ENCODE assay signal across 11 cellular contexts in genomic region chr9:91799113-91799735, GRCh38.
A peak's percentile ranks its signal among the peaks of the same experiment; 100 is the strongest.
DNase-seq lines count a peak whose midpoint lies in the region; ATAC-seq and TF ChIP-seq lines count a peak whose summit lies in the region.
"Had no signal": no experiment of that assay in that cellular context is flagged by ENCODE, and none has a peak within 500 bp of the region (broad histone marks: within the 10 kb centered on the region; RNA-seq: fewer than 3 reads in every experiment).

No MANE protein-coding gene starts in this region.

- no TSS peak for BruUV-seq in Panc1 (replicated peaks; lab: Mats Ljungman, UMichigan)

- no peak for TF ChIP-seq POLR2A in esophagus squamous epithelium (IDR thresholded peaks at IDR 0.05)

- H3K9me3 ChIP-seq in Panc1 (ENCODE audit: control insufficient read depth, insufficient read depth, low read depth, low read length) (no peaks in the 10 kb centered on the region), esophagus squamous epithelium (no peaks in the 10 kb centered on the region)
- H3K9me3 ChIP-seq: adrenal gland had no signal

- H3K4me3 Mint-ChIP-seq in stimulated activated naive B cell treated with anti-CD40 and anti-IgM and Interleukin-4, amounts not matched to agents 10 μg/mL and 1 μg/mL and 100 μg/mL, for 72 hours, result peak overlapping the region in 1 of 2 donors; percentile 33

- TF ChIP-seq CTCF in Panc1 (IDR thresholded peaks at IDR 0.05) (no peak), esophagus squamous epithelium (IDR thresholded peaks at IDR 0.05) (no peak)

- H3K27ac ChIP-seq in Panc1 (ENCODE audit: low read length) (no peak overlapping the region), esophagus squamous epithelium (peak overlapping the region; percentile 11 to 80 (median 66))
- H3K27ac ChIP-seq: adrenal gland had no signal

- H3K36me3 ChIP-seq in Panc1 (ENCODE audit: control insufficient read depth, insufficient read depth, low read length) (no peaks in the 10 kb centered on the region), esophagus squamous epithelium (no peaks in the 10 kb centered on the region)
- H3K36me3 ChIP-seq: adrenal gland had no signal

- H3K4me1 ChIP-seq in Panc1 (ENCODE audit: control insufficient read depth, insufficient read depth, low read length), result no peaks in the 10 kb centered on the region
- peaks cover 6 to 57% (median 10%) of the 10 kb centered on the region in 3 donors for H3K4me1 ChIP-seq in esophagus squamous epithelium

- DNase-seq in activated effector memory CD4-positive, alpha-beta T cell treated with anti-CD3 and anti-CD28 coated beads, Interleukin-2, amount 50 U/mL, for 16 hours, result peak; percentile 53
- DNase-seq in activated effector memory CD4-positive, alpha-beta T cell treated with Interleukin-2 at 50 U/mL for 16 hours, result no peak
- DNase-seq in Panc1 (ENCODE audit: low read depth, low spot score) (no peak), esophagus squamous epithelium (lab: John Stamatoyannopoulos, UW) (no peak), NCI-H446 (lab: John Stamatoyannopoulos, UW) (no peak)
- DNase-seq in stimulated activated naive B cell treated with anti-CD40 and anti-IgM and Interleukin-4, amounts not matched to agents 10 μg/mL and 1 μg/mL and 100 μg/mL, for 72 hours, result no peak
- DNase-seq: activated CD4-positive, alpha-beta T cell treated with anti-CD3 and anti-CD28 coated beads for 1 hour; NCI-H1694 had no signal

- H3K4me3 ChIP-seq in Panc1 (ENCODE audit: low read depth in 2 of 2, low read length in 2 of 2) (peak overlapping the region in 1 of 2 experiments; percentile 39; a peak in 2 of 4 replicates), esophagus squamous epithelium (no peak overlapping the region)
- H3K4me3 ChIP-seq: adrenal gland had no signal

- H3K36me3 Mint-ChIP-seq in stimulated activated naive B cell treated with anti-CD40 and anti-IgM and Interleukin-4, amounts not matched to agents 10 μg/mL and 1 μg/mL and 100 μg/mL, for 72 hours, result no peaks in the 10 kb centered on the region

- in situ Hi-C loops in Panc1 (cut with HindIII; ENCODE audit: low pct_unique_long_range_greater_than_20kb, low sequenced_read_pairs), result no loop called here

- peaks cover 7 to 19% of the 10 kb centered on the region in 2 donors for H3K4me1 Mint-ChIP-seq in stimulated activated naive B cell treated with anti-CD40 and anti-IgM and Interleukin-4, amounts not matched to agents 10 μg/mL and 1 μg/mL and 100 μg/mL, for 72 hours

- H3K27ac Mint-ChIP-seq in stimulated activated naive B cell treated with anti-CD40 and anti-IgM and Interleukin-4, amounts not matched to agents 10 μg/mL and 1 μg/mL and 100 μg/mL, for 72 hours, result peak overlapping the region; percentile 52

- H3K9me3 Mint-ChIP-seq in stimulated activated naive B cell treated with anti-CD40 and anti-IgM and Interleukin-4, amounts not matched to agents 10 μg/mL and 1 μg/mL and 100 μg/mL, for 72 hours, result no peaks in the 10 kb centered on the region

- ATAC-seq in Panc1 (peak; percentile 56; the same call in 1 of the 2 replicates), HG02973 (IDR thresholded peaks at IDR 0.05; ENCODE audit: unreplicated experiment) (no peak), GM18867 (IDR thresholded peaks at IDR 0.05; ENCODE audit: unreplicated experiment) (no peak)
- ATAC-seq in stimulated activated naive B cell treated with anti-CD40 and anti-IgM and Interleukin-4, amounts not matched to agents 10 μg/mL and 1 μg/mL and 100 μg/mL, for 72 hours (replicated peaks), result no peak

- WGBS in esophagus squamous epithelium, 2 donors, result 67 to 83% methylated on average over 1 of the region's 10 CpGs

- H3K27me3 Mint-ChIP-seq in stimulated activated naive B cell treated with anti-CD40 and anti-IgM and Interleukin-4, amounts not matched to agents 10 μg/mL and 1 μg/mL and 100 μg/mL, for 72 hours, result peaks cover 13 to 17% of the 10 kb centered on the region in 2 donors

- no peaks in the 10 kb centered on the region for H3K27me3 ChIP-seq in Panc1 (ENCODE audit: control insufficient read depth, insufficient read depth, low read length)
- H3K27me3 ChIP-seq in esophagus squamous epithelium, result peaks cover 0 to 38% (median 0%) of the 10 kb centered on the region in 4 donors
- H3K27me3 ChIP-seq: adrenal gland had no signal

- CTCF ChIA-PET in Panc1 (lab: Charles Lee), result no interaction called here

- POLR2A ChIA-PET in Panc1 (lab: Charles Lee), result interaction anchor here (0.6 kb wide), 1 partner anchor 362 kb away, joined by 5 read pairs; no protein-coding TSS in a partner anchor

- intact Hi-C loops in Panc1 (cut with micrococcal nuclease; ENCODE audit: unreplicated experiment) (no loop called here), esophagus squamous epithelium (cut with DNase I) (no loop called here)
